Comparison of ENCODE assay signal across 21 cellular contexts in the genomic region with DNA sequence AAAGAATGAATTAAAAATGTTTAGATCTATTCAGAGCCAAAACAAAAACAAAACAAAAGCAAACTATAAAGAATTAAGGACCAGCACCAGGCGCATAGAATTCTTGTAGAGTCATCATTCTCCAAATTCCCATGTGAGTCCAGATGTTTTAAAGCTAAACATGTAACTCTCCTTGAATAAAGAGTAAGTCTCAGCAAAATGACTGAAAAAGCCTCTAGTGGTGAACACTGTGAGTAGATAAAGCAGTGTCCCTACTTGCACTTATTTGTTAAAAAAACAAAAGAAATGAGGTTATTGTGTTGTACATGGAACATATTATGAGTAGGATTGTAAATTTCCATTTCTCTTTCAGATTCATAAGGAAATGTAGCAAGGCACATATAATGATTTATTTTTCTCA. TPM values are rescaled to one million over a fixed set of nuclear protein-coding genes. Genes with fewer than 3 reads are reported as not detected.
A peak's percentile ranks its signal among the peaks of the same experiment; 100 is the strongest.
DNase-seq lines count a peak whose midpoint lies in the region; ATAC-seq and TF ChIP-seq lines count a peak whose summit lies in the region.
"Had no signal": no experiment of that assay in that cellular context is flagged by ENCODE, and none has a peak within 500 bp of the region (broad histone marks: within the 10 kb centered on the region; RNA-seq: fewer than 3 reads in every experiment).

No MANE protein-coding gene starts in this region.

- H3K27ac Mint-ChIP-seq in T-cell = no peak overlapping the region
- H3K27ac Mint-ChIP-seq in activated CD4-positive, alpha-beta memory T cell treated with anti-CD3 and anti-CD28 coated beads for 36 hours = no peak overlapping the region
- H3K27ac Mint-ChIP-seq: activated naive CD8-positive, alpha-beta T cell treated with anti-CD3 and anti-CD28 coated beads, Interleukin-2, amount 10 ng/mL, durations not matched to agents 7 days and 5 days; IgD-negative memory B cell had no signal

- no peak for DNase-seq in GM12864 (ENCODE audit: low read depth)
- peak; percentile 48 for DNase-seq in RKO (ENCODE audit: low spot score)
- no peak for DNase-seq in epithelial cell of proximal tubule (ENCODE audit: low read depth)
- no peak for DNase-seq in activated gamma-delta T cell treated with Interleukin-2 at 50 U/mL for 16 hours
- DNase-seq in T-cell = no peak
- no peak for DNase-seq in activated CD4-positive, alpha-beta memory T cell treated with anti-CD3 and anti-CD28 coated beads for 36 hours
- DNase-seq in SKM-1 treated with dmso at 0.1 percent for 144 hours (lab: John Stamatoyannopoulos, UW; ENCODE audit: unreplicated experiment) = no peak
- DNase-seq: activated CD4-positive, alpha-beta T cell treated with anti-CD3 and anti-CD28 coated beads for 1 hour; activated CD8-positive, alpha-beta memory T cell treated with anti-CD3 and anti-CD28 coated beads, Interleukin-2, amount 50 U/mL, for 48 hours; activated naive CD8-positive, alpha-beta T cell treated with anti-CD3 and anti-CD28 coated beads, Interleukin-2, amount 10 ng/mL, durations not matched to agents 7 days and 5 days; DMS79; H7; heart right ventricle; islet precursor cell; NCI-H226; nucleus accumbens; small intestine; stimulated activated naive CD4-positive, alpha-beta T cell had no signal

- H3K4me3 Mint-ChIP-seq in T-cell = no peak overlapping the region
- no peak overlapping the region for H3K4me3 Mint-ChIP-seq in activated CD4-positive, alpha-beta memory T cell treated with anti-CD3 and anti-CD28 coated beads for 36 hours
- H3K4me3 Mint-ChIP-seq: activated naive CD8-positive, alpha-beta T cell treated with anti-CD3 and anti-CD28 coated beads, Interleukin-2, amount 10 ng/mL, durations not matched to agents 7 days and 5 days; IgD-negative memory B cell had no signal

- H3K27me3 ChIP-seq in ACC112 (ENCODE audit: insufficient read depth, low read length) = no peaks in the 10 kb centered on the region
- H3K27me3 ChIP-seq: BLaER1, heart right ventricle had no signal

- H3K36me3 ChIP-seq in ACC112 (ENCODE audit: insufficient read depth, low read length) = peaks cover 17% of the 10 kb centered on the region

- H3K4me1 ChIP-seq in ACC112 (ENCODE audit: control insufficient read depth, insufficient read depth, low read length, unreplicated experiment) = peaks cover 26% of the 10 kb centered on the region
- H3K4me1 ChIP-seq: BLaER1 had no signal

- peak overlapping the region; percentile 18; the same call in 1 of the 2 replicates for H3K27ac ChIP-seq in ACC112 (ENCODE audit: low read depth, low read length)
- H3K27ac ChIP-seq: BLaER1, heart right ventricle had no signal

- H3K4me1 Mint-ChIP-seq in T-cell = peaks cover 0 to 12% (median 10%) of the 10 kb centered on the region in 3 donors
- no peaks in the 10 kb centered on the region for H3K4me1 Mint-ChIP-seq in activated CD4-positive, alpha-beta memory T cell treated with anti-CD3 and anti-CD28 coated beads for 36 hours (ENCODE audit: low read depth)

- no peaks in the 10 kb centered on the region for H3K9me3 Mint-ChIP-seq in T-cell
- no peaks in the 10 kb centered on the region for H3K9me3 Mint-ChIP-seq in activated CD4-positive, alpha-beta memory T cell treated with anti-CD3 and anti-CD28 coated beads for 36 hours
- H3K9me3 Mint-ChIP-seq: activated naive CD8-positive, alpha-beta T cell treated with anti-CD3 and anti-CD28 coated beads, Interleukin-2, amount 10 ng/mL, durations not matched to agents 7 days and 5 days; IgD-negative memory B cell had no signal

- peak; percentile 15 for TF ChIP-seq CTCF in GM12864 (IDR thresholded peaks at IDR 0.05; ENCODE audit: low read depth, low read length, missing control alignments)
- TF ChIP-seq CTCF in epithelial cell of proximal tubule (conservative IDR thresholded peaks at IDR 0.05; ENCODE audit: low read depth, low read length) = peak; percentile 19

- peaks cover 51% of the 10 kb centered on the region for H3K36me3 Mint-ChIP-seq in T-cell
- peaks cover 37% of the 10 kb centered on the region for H3K36me3 Mint-ChIP-seq in activated CD4-positive, alpha-beta memory T cell treated with anti-CD3 and anti-CD28 coated beads for 36 hours

- no peaks in the 10 kb centered on the region for H3K27me3 Mint-ChIP-seq in T-cell
- H3K27me3 Mint-ChIP-seq in activated CD4-positive, alpha-beta memory T cell treated with anti-CD3 and anti-CD28 coated beads for 36 hours = no peaks in the 10 kb centered on the region
- H3K27me3 Mint-ChIP-seq: activated naive CD8-positive, alpha-beta T cell treated with anti-CD3 and anti-CD28 coated beads, Interleukin-2, amount 10 ng/mL, durations not matched to agents 7 days and 5 days; IgD-negative memory B cell had no signal

- no peaks in the 10 kb centered on the region for H3K79me2 ChIP-seq in ACC112 (ENCODE audit: control insufficient read depth, insufficient read depth, low read length, unreplicated experiment)

- CTCF ChIA-PET in T-cell (lab: Charles Lee) = interaction anchor here in 1 of 2 donors (0.6 kb wide), 1 partner anchor 14 kb away, joined by 3 read pairs; no protein-coding TSS in a partner anchor
- CTCF ChIA-PET in activated CD4-positive, alpha-beta memory T cell treated with anti-CD3 and anti-CD28 coated beads for 36 hours (lab: Charles Lee) = interaction anchor here (5.5 kb wide), 1 partner anchor 16 kb away, joined by 25 read pairs; no protein-coding TSS in a partner anchor

- no peak overlapping the region for H2AFZ ChIP-seq in ACC112 (ENCODE audit: low read length, unreplicated experiment)

- no peak for ATAC-seq in T-cell (replicated peaks in 1 of 4)
- ATAC-seq: heart right ventricle had no signal

- POLR2A ChIA-PET in T-cell (lab: Charles Lee) = no interaction called here
- POLR2A ChIA-PET in activated CD4-positive, alpha-beta memory T cell treated with anti-CD3 and anti-CD28 coated beads for 36 hours (lab: Charles Lee) = no interaction called here

- no peak overlapping the region for H3K4me3 ChIP-seq in ACC112 (ENCODE audit: low read depth, low read length)
- H3K4me3 ChIP-seq in GM12864 (ENCODE audit: low read depth, low read length) = no peak overlapping the region
- no peak overlapping the region for H3K4me3 ChIP-seq in epithelial cell of proximal tubule (ENCODE audit: low read depth, low read length)
- H3K4me3 ChIP-seq: BLaER1, heart right ventricle had no signal

- intact Hi-C loops in activated CD4-positive, alpha-beta memory T cell treated with anti-CD3 and anti-CD28 coated beads for 36 hours (cut with micrococcal nuclease) = no loop called here

RNA-seq across cellular contexts. Expression of gene NNT, which starts 44.0 kb away (rescaled TPM):
- 32.7 and 36.5 TPM in 2 replicates for total RNA-seq in epithelial cell of proximal tubule
- 10 to 100 TPM; 49.3 to 56.3 (median 52.6) TPM for total RNA-seq in T-cell
- 10 to 100 TPM; 96.6 to 99.9 TPM for total RNA-seq in activated CD4-positive, alpha-beta memory T cell treated with anti-CD3 and anti-CD28 coated beads for 36 hours
